2 cellular contexts compared by ENCODE assay signal in genomic region chr3:9750556-9751411, GRCh38.
TF ChIP-seq lines count a peak whose summit lies in the region.

No MANE protein-coding gene starts in this region.

TF ChIP-seq in IMR-90, 13 proteins besides CTCF, POLR2A, EP300 and RAD21:
- TF ChIP-seq MAZ (IDR thresholded peaks at IDR 0.05; ENCODE audit: borderline replicate concordance, low read depth, low read length) (no peak), NFE2L2 (IDR thresholded peaks at IDR 0.05; ENCODE audit: low read depth, low read length) (no peak), CHD1 (IDR thresholded peaks at IDR 0.05; ENCODE audit: low read depth, low read length) (no peak), MXI1 (IDR thresholded peaks at IDR 0.05; ENCODE audit: borderline replicate concordance, low read depth, low read length) (no peak), SMC3 (IDR thresholded peaks at IDR 0.05; ENCODE audit: low read depth, low read length) (no peak), ELK1 (IDR thresholded peaks at IDR 0.05; ENCODE audit: borderline replicate concordance, low read depth, low read length) (no peak), CEBPB (IDR thresholded peaks at IDR 0.05; ENCODE audit: low read depth, low read length) (no peak), USF2 (IDR thresholded peaks at IDR 0.05; ENCODE audit: low read depth, low read length) (no peak), FOS (IDR thresholded peaks at IDR 0.05; ENCODE audit: low read depth, low read length) (no peak), MAFK (IDR thresholded peaks at IDR 0.05; ENCODE audit: low read depth, low read length) (no peak), RCOR1 (IDR thresholded peaks at IDR 0.05; ENCODE audit: insufficient replicate concordance, low read length) (no peak), RFX5 (IDR thresholded peaks at IDR 0.05; ENCODE audit: low read depth, low read length) (no peak), BHLHE40 (IDR thresholded peaks at IDR 0.05; ENCODE audit: low read depth, low read length) (no peak)

TF ChIP-seq in GM12878, 131 proteins besides CTCF, POLR2A, EP300 and RAD21:
- TF ChIP-seq ZNF384 (IDR thresholded peaks at IDR 0.05; ENCODE audit: borderline replicate concordance, low read depth, low read length) (no peak), NFYA (IDR thresholded peaks at IDR 0.05; ENCODE audit: borderline replicate concordance, low read depth, low read length) (no peak), NR2F1 (conservative IDR thresholded peaks at IDR 0.05) (no peak), TCF3 (IDR thresholded peaks at IDR 0.05; ENCODE audit: borderline replicate concordance, insufficient read depth, low read depth, low read length) (no peak), ZZZ3 (IDR thresholded peaks at IDR 0.05; ENCODE audit: control insufficient read depth, insufficient read length, low read depth) (no peak), PKNOX1 (IDR thresholded peaks at IDR 0.05) (no peak), SMAD5 (IDR thresholded peaks at IDR 0.05; ENCODE audit: low read depth) (no peak), ZNF207 (IDR thresholded peaks at IDR 0.05; ENCODE audit: borderline replicate concordance) (no peak), POLR2AphosphoS2 (IDR thresholded peaks at IDR 0.05; ENCODE audit: low read depth, low read length) (no peak), BHLHE40 (IDR thresholded peaks at IDR 0.05; ENCODE audit: borderline replicate concordance in 1 of 2, low read depth in 2 of 2, low read length in 1 of 2) (no peak), GATAD2B (conservative IDR thresholded peaks at IDR 0.05; ENCODE audit: low read depth) (no peak; the same call in 1 of the 2 replicates)
